2 cellular contexts compared by ENCODE assay signal in genomic region chrX:44306336-44306735, GRCh38.
TF ChIP-seq lines count a peak whose summit lies in the region.

No MANE protein-coding gene starts in this region.

TF ChIP-seq in IMR-90, 13 proteins besides CTCF, POLR2A, EP300 and RAD21:
- TF ChIP-seq ELK1 (IDR thresholded peaks at IDR 0.05; ENCODE audit: borderline replicate concordance, low read depth, low read length) (no peak), SMC3 (IDR thresholded peaks at IDR 0.05; ENCODE audit: low read depth, low read length) (no peak), MXI1 (IDR thresholded peaks at IDR 0.05; ENCODE audit: borderline replicate concordance, low read depth, low read length) (no peak), NFE2L2 (IDR thresholded peaks at IDR 0.05; ENCODE audit: low read depth, low read length) (no peak), USF2 (IDR thresholded peaks at IDR 0.05; ENCODE audit: low read depth, low read length) (no peak), FOS (IDR thresholded peaks at IDR 0.05; ENCODE audit: low read depth, low read length) (no peak), MAFK (IDR thresholded peaks at IDR 0.05; ENCODE audit: low read depth, low read length) (no peak), BHLHE40 (IDR thresholded peaks at IDR 0.05; ENCODE audit: low read depth, low read length) (no peak)
TF ChIP-seq in IMR-90: peak in this region for 0.

TF ChIP-seq in H1, 55 proteins besides CTCF, POLR2A, EP300 and RAD21:
- TF ChIP-seq CREB1 (IDR thresholded peaks at IDR 0.05) (no peak), E2F6 (IDR thresholded peaks at IDR 0.05) (no peak), KDM5A (IDR thresholded peaks at IDR 0.05; ENCODE audit: low read length) (no peak), HDAC6 (IDR thresholded peaks at IDR 0.05; ENCODE audit: low read depth, low read length) (no peak), TBP (IDR thresholded peaks at IDR 0.05; ENCODE audit: low read depth, low read length) (no peak), KDM1A (IDR thresholded peaks at IDR 0.05; ENCODE audit: borderline replicate concordance, low read length) (no peak), SP1 (IDR thresholded peaks at IDR 0.05; ENCODE audit: low read depth, low read length) (no peak), CHD2 (IDR thresholded peaks at IDR 0.05; ENCODE audit: low read length) (no peak), CEBPB (IDR thresholded peaks at IDR 0.05; ENCODE audit: low read depth, low read length) (no peak), TEAD4 (IDR thresholded peaks at IDR 0.05; ENCODE audit: low read depth, low read length) (no peak), SIX5 (IDR thresholded peaks at IDR 0.05; ENCODE audit: low read depth, low read length) (no peak), BCL11A (IDR thresholded peaks at IDR 0.05; ENCODE audit: low read depth in 2 of 2, low read length in 2 of 2) (no peak), SP2 (IDR thresholded peaks at IDR 0.05; ENCODE audit: low read length) (no peak), FOSL1 (IDR thresholded peaks at IDR 0.05; ENCODE audit: insufficient read depth, low read depth, low read length) (no peak), SAP30 (IDR thresholded peaks at IDR 0.05; ENCODE audit: insufficient read depth, insufficient replicate concordance, low read length) (no peak)
